ENCODE assay signal across 1 cellular context in the genomic region with DNA sequence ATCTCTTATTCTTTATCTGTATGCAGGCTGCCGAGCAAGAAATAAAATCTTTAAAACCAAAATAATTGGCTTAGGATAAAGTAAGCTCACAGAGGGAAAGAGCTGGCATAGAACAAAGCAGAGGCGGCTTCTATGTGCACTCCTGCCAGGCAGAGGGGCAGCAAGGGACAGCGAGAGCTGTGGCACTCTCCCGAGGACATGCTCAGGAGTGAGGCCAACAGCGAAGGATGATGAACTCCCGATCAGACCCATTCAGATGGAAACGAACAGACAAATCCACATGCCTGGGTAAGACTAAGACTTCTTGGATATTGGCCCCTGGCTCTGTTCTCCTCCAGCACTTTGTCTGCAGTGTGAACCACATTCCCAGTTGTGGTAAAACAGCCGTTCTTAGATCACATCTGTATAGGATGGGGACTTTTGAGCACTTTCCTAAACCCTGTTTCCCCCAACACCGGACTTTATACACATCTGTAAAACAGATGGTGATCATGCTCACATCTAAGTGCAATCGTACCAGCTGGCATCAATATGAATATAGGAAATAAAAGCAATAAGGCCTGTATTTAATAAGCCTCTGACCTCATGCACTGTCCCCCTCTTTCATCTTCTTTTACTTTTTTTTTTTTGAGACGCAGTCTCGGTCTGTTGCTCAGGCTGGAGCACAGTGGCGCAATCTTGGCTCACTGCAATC.
TF ChIP-seq lines count a peak whose summit lies in the region.

No MANE protein-coding gene starts in this region.

TF ChIP-seq in HepG2, 621 proteins besides CTCF, POLR2A, EP300 and RAD21 (continued from another document):
- TF ChIP-seq ZNF512B (CRISPR knock-in tag; IDR thresholded peaks at IDR 0.05; ENCODE audit: borderline replicate concordance) (no peak), NBN (conservative IDR thresholded peaks at IDR 0.05) (no peak), XRCC5 (optimal IDR thresholded peaks at IDR 0.05; ENCODE audit: low read length) (no peak), CHCHD3 (CRISPR knock-in tag; IDR thresholded peaks at IDR 0.05) (no peak), ZBTB44 (CRISPR knock-in tag; IDR thresholded peaks at IDR 0.05) (no peak), CCDC6 (CRISPR knock-in tag; IDR thresholded peaks at IDR 0.05) (no peak)
